11 cellular contexts compared by ENCODE assay signal in the genomic region with DNA sequence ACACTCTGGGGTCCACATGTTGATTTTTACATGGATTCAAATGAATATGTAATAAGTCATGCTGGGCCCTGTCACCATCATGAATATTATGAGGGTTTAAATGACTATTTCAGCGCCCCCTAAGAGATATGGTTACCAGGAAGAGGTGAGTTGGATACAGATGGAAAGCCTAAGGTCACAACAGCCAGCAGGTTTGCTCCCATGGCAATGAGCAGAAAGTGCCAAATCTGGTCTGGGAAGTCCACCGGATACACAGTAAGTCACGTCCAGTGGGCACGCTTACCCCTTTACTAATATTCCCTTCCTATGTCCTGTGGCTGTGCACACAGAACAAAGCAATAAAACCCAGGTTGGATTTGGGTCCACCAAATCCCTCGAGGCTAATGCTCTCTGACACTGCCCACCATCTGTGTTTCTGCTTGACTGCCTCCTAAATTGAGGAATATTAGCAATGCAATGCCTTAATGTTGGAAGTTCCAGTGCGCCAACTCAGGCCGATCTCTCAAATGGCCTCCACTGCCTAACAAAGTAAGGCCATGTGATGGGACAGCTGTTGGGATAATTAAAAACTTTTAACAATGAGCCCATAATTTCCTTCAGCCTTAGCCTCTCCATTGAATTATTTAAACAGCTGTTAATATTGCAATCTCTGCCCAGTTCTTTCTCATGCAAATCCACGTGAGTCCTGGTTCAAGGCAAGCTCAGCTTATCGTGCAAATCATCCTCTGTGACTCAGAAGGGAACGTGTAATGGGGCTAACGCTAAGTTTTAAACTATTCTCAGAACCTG.
DNase-seq lines count a peak whose midpoint lies in the region; ATAC-seq, FAIRE-seq and TF ChIP-seq lines count a peak whose summit lies in the region.
"Had no signal": no experiment of that assay in that cellular context is flagged by ENCODE, and none has a peak within 500 bp of the region (broad histone marks: within the 10 kb centered on the region; RNA-seq: fewer than 3 reads in every experiment).

No MANE protein-coding gene starts in this region.

- H3K27me3 ChIP-seq in BLaER1 (no peaks in the 10 kb centered on the region), IMR-90 (ENCODE audit: control insufficient read depth, insufficient read depth, low read length) (no peaks in the 10 kb centered on the region)

- H3K56ac ChIP-seq in IMR-90 (ENCODE audit: extremely low read depth, insufficient read depth, low read length): no peak overlapping the region

- no peak for TF ChIP-seq RAD21 in IMR-90 (IDR thresholded peaks at IDR 0.05; ENCODE audit: low read length)

- H4K5ac ChIP-seq in IMR-90 (ENCODE audit: low read depth, low read length): no peak overlapping the region

- TF ChIP-seq CTCF in IMR-90 (conservative IDR thresholded peaks at IDR 0.05; ENCODE audit: low read depth, low read length) (no peak), astrocyte of the spinal cord (IDR thresholded peaks at IDR 0.05; ENCODE audit: low read depth, low read length) (no peak)

- no peak overlapping the region for H2AK5ac ChIP-seq in IMR-90 (ENCODE audit: low read depth, low read length)

- H3K36me3 ChIP-seq in BLaER1 (no peaks in the 10 kb centered on the region), IMR-90 (ENCODE audit: control insufficient read depth, insufficient read depth, low read length) (no peaks in the 10 kb centered on the region)
- H3K36me3 ChIP-seq: thoracic aorta had no signal

- H3K9me3 ChIP-seq in BLaER1 (peaks cover 5% of the 10 kb centered on the region; the same call in 1 of the 2 replicates), IMR-90 (ENCODE audit: control insufficient read depth, insufficient read depth, low read length) (no peaks in the 10 kb centered on the region)
- H3K9me3 ChIP-seq: thoracic aorta had no signal

- no peak overlapping the region for H2BK15ac ChIP-seq in IMR-90 (ENCODE audit: low read depth, low read length)

- peak overlapping the region; percentile 5; the same call in 1 of the 2 replicates for H3K18ac ChIP-seq in IMR-90 (ENCODE audit: low read depth, low read length)

- no TSS peak for BruUV-seq in IMR-90 (replicated peaks; lab: Mats Ljungman, UMichigan)

- H2BK20ac ChIP-seq in IMR-90 (ENCODE audit: low read depth, low read length): 0 out of 2 replicates have a peak overlapping the region, but pooled peaks have one; percentile 33

- TF ChIP-seq POLR2A in IMR-90 (IDR thresholded peaks at IDR 0.05; ENCODE audit: low read depth, low read length): no peak

- intact Hi-C loops in IMR-90 (cut with micrococcal nuclease): no loop called here

- WGBS in IMR-90 (ENCODE audit: extremely low coverage in 2 of 2, insufficient read length in 1 of 2), 2 experiments: 88% methylated on average over 3 of the region's 11 CpGs; no CpG with 5 or more reads in 1 of the 2 experiments

- H3K9ac ChIP-seq in BLaER1 (no peak overlapping the region), IMR-90 (ENCODE audit: low read depth, low read length) (no peak overlapping the region)

- H3K79me1 ChIP-seq in IMR-90 (ENCODE audit: low read depth in 1 of 2, low read length in 2 of 2): no peaks in the 10 kb centered on the region

- H2BK120ac ChIP-seq in IMR-90 (ENCODE audit: low read depth, low read length): peak overlapping the region; percentile 69; the same call in 1 of the 2 replicates

- H2AK9ac ChIP-seq in IMR-90 (replicated peaks; ENCODE audit: low read depth, low read length, poor library complexity): peak overlapping the region; percentile 52

- H4K91ac ChIP-seq in IMR-90 (ENCODE audit: insufficient read depth, low read depth, low read length): no peak overlapping the region

- H3K4me1 ChIP-seq in BLaER1 (peaks cover 34% of the 10 kb centered on the region), IMR-90 (ENCODE audit: control insufficient read depth, insufficient read depth, low read length) (peaks cover 10% of the 10 kb centered on the region; the same call in 1 of the 2 replicates)

- no peak overlapping the region for H3K23ac ChIP-seq in IMR-90 (ENCODE audit: low read depth, low read length)

- no peak overlapping the region for H3K27ac ChIP-seq in BLaER1
- no peak overlapping the region for H3K27ac ChIP-seq in IMR-90 (ENCODE audit: insufficient read depth, low read length)
- H3K27ac ChIP-seq: thoracic aorta had no signal

- no peak overlapping the region for H2BK5ac ChIP-seq in IMR-90 (ENCODE audit: low read depth, low read length, poor library complexity, severe bottlenecking)

- no peak overlapping the region for H3K4ac ChIP-seq in IMR-90 (ENCODE audit: low read depth, low read length)

- dilution Hi-C loops in IMR-90 (cut with HindIII; ENCODE audit: low sequenced_read_pairs, unreplicated experiment): no loop called here

- no peak overlapping the region for H2AFZ ChIP-seq in IMR-90 (replicated peaks; ENCODE audit: low read length, poor library complexity)

- peak overlapping the region; percentile 18; the same call in 1 of the 2 replicates for H3K4me2 ChIP-seq in BLaER1
- H3K4me2 ChIP-seq in IMR-90 (ENCODE audit: low read depth, low read length): no peak overlapping the region

- CTCF ChIA-PET in IMR-90 (lab: Yijun Ruan, JAX): no interaction called here

- H4K8ac ChIP-seq in IMR-90 (ENCODE audit: low read depth in 2 of 2, low read length in 2 of 2): no peak overlapping the region; a peak in 1 of 4 replicates

- peaks cover 10% of the 10 kb centered on the region for H3K9me1 ChIP-seq in IMR-90 (ENCODE audit: insufficient read depth, low read length)

- ATAC-seq in IMR-90 (ENCODE audit: low read depth) (no peak), HG02571 (IDR thresholded peaks at IDR 0.05; ENCODE audit: unreplicated experiment) (no peak)
- ATAC-seq: activated T-cell treated with anti-CD3 and anti-CD28 coated beads, Interleukin-2, amount 50 U/mL, for 72 hours had no signal

- FAIRE-seq in HTR-8/SVneo (lab: Jason Lieb, UNC): no peak

- POLR2A ChIA-PET in IMR-90 (lab: Charles Lee; ENCODE audit: unreplicated experiment): no interaction called here

- no peak overlapping the region; the same call in 1 of the 2 replicates for H3K14ac ChIP-seq in IMR-90 (replicated peaks; ENCODE audit: low read depth, low read length)

- no peaks in the 10 kb centered on the region for H4K20me1 ChIP-seq in BLaER1
- H4K20me1 ChIP-seq in IMR-90 (ENCODE audit: insufficient read depth, low read length): no peaks in the 10 kb centered on the region

- in situ Hi-C loops in IMR-90 (cut with MboI; ENCODE audit: low sequenced_read_pairs): no loop called here
- in situ Hi-C loops in astrocyte of the spinal cord (cut with HindIII; ENCODE audit: low sequenced_read_pairs): no loop called here

- peak; percentile 69 for DNase-seq in IMR-90
- peak; percentile 61 for DNase-seq in astrocyte of the spinal cord (ENCODE audit: low read depth, low spot score)
- DNase-seq in myocyte (ENCODE audit: low read depth): peak; percentile 87
- no peak for DNase-seq in HTR-8/SVneo (ENCODE audit: insufficient read length, low spot score)
- no peak for DNase-seq in NCI-H1930 (lab: John Stamatoyannopoulos, UW)
- no peak for DNase-seq in glomerular visceral epithelial cell (ENCODE audit: extremely low spot score)
- DNase-seq: activated T-cell treated with anti-CD3 and anti-CD28 coated beads, Interleukin-2, amount 50 U/mL, for 72 hours; posterior cingulate gyrus had no signal

- H3K4me3 ChIP-seq in BLaER1 (no peak overlapping the region), IMR-90 (ENCODE audit: insufficient read depth, low read depth, low read length) (no peak overlapping the region), astrocyte of the spinal cord (ENCODE audit: low read depth, low read length) (no peak overlapping the region)
- H3K4me3 ChIP-seq: thoracic aorta had no signal

TF ChIP-seq in IMR-90, 13 proteins besides CTCF, POLR2A, EP300 and RAD21:
- TF ChIP-seq BHLHE40 (IDR thresholded peaks at IDR 0.05; ENCODE audit: low read depth, low read length): peak; percentile 39
- TF ChIP-seq NFE2L2 (IDR thresholded peaks at IDR 0.05; ENCODE audit: low read depth, low read length): no peak
TF ChIP-seq in IMR-90: peak in this region for 1.

Comparison
In these comparisons a context has a peak if more than half of its experiments do, and no peak if none do; other contexts are left out.
1. DNase-seq: peak in IMR-90 (single experiment), astrocyte of the spinal cord (single experiment) and myocyte (single experiment); none in HTR-8/SVneo (single experiment), NCI-H1930 (0 of 2) and glomerular visceral epithelial cell (single experiment).